In the genomic region with DNA sequence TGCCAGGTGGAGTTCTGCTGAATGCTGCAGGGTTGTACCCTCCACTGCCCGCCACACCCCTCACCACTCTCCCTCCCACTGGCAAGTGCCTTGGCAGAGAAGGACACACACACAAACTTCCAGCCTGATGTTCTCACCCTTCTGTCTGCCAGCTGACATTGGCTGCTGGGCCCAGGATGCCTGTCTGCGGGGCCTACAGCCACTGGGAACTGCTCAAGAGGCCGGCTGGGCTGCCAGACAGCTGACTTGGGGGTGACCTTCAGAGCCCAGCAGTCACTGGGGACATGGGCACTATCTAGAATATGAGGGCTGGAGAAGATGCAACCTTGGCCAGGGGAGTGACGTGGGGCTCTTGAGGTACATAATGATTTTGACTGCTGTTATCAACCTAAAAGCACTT, we compare ENCODE assay signal across 15 cellular contexts.
"Had no signal": no experiment of that assay in that cellular context is flagged by ENCODE, and none has a peak within 500 bp of the region (broad histone marks: within the 10 kb centered on the region; RNA-seq: fewer than 3 reads in every experiment).

No MANE protein-coding gene starts in this region.

- H3K27me3 ChIP-seq: pancreas, upper lobe of right lung had no signal

- H3K27ac Mint-ChIP-seq: activated CD4-positive, alpha-beta T cell treated with anti-CD3 and anti-CD28 coated beads for 36 hours; activated naive CD8-positive, alpha-beta T cell treated with anti-CD3 and anti-CD28 coated beads, Interleukin-2, amount 50 U/mL, for 24 hours; activated T-helper 1 cell treated with anti-CD3 and anti-CD28 coated beads, Interleukin-12 subunit alpha, Interleukin-12 subunit beta, Interleukin-2, Interleukin-4 antibody, amounts not matched to agents 30 ng/mL and 10 ng/mL and 1 ng/mL, durations not matched to agents 14 hours and 24 hours and 36 hours; effector memory CD8-positive, alpha-beta T cell had no signal

- ATAC-seq: activated CD4-positive, alpha-beta T cell treated with anti-CD3 and anti-CD28 coated beads for 36 hours; activated CD8-positive, alpha-beta T cell treated with anti-CD3 and anti-CD28 coated beads, Interleukin-2, amount 10 ng/mL, durations not matched to agents 7 days and 5 days; activated naive CD8-positive, alpha-beta T cell treated with anti-CD3 and anti-CD28 coated beads, Interleukin-2, amount 50 U/mL, for 24 hours; effector memory CD8-positive, alpha-beta T cell; pancreas; upper lobe of right lung had no signal

- DNase-seq: activated CD4-positive, alpha-beta T cell treated with anti-CD3 and anti-CD28 coated beads for 36 hours; activated CD8-positive, alpha-beta T cell treated with anti-CD3 and anti-CD28 coated beads, Interleukin-2, amount 10 ng/mL, durations not matched to agents 7 days and 5 days; activated naive CD4-positive, alpha-beta T cell treated with Interleukin-2 at 50 U/mL for 16 hours; activated naive CD8-positive, alpha-beta T cell treated with anti-CD3 and anti-CD28 coated beads, Interleukin-2, amount 50 U/mL, for 24 hours; effector memory CD8-positive, alpha-beta T cell; erythroblast; small intestine; T-helper 1 cell; upper lobe of right lung had no signal

- H3K9me3 ChIP-seq: pancreas, upper lobe of right lung had no signal

- H3K27ac ChIP-seq: pancreas, SK-N-MC, upper lobe of right lung, VCaP had no signal

- H3K4me3 Mint-ChIP-seq: activated CD4-positive, alpha-beta T cell treated with anti-CD3 and anti-CD28 coated beads for 36 hours; activated CD8-positive, alpha-beta T cell treated with anti-CD3 and anti-CD28 coated beads, Interleukin-2, amount 10 ng/mL, durations not matched to agents 7 days and 5 days; activated naive CD8-positive, alpha-beta T cell treated with anti-CD3 and anti-CD28 coated beads, Interleukin-2, amount 50 U/mL, for 24 hours; activated T-helper 1 cell treated with anti-CD3 and anti-CD28 coated beads, Interleukin-12 subunit alpha, Interleukin-12 subunit beta, Interleukin-2, Interleukin-4 antibody, amounts not matched to agents 30 ng/mL and 10 ng/mL and 1 ng/mL, durations not matched to agents 14 hours and 24 hours and 36 hours; central memory CD8-positive, alpha-beta T cell; effector memory CD8-positive, alpha-beta T cell had no signal

- H3K9me3 Mint-ChIP-seq: activated naive CD8-positive, alpha-beta T cell treated with anti-CD3 and anti-CD28 coated beads, Interleukin-2, amount 50 U/mL, for 24 hours; activated T-helper 1 cell treated with anti-CD3 and anti-CD28 coated beads, Interleukin-12 subunit alpha, Interleukin-12 subunit beta, Interleukin-2, Interleukin-4 antibody, amounts not matched to agents 30 ng/mL and 10 ng/mL and 1 ng/mL, durations not matched to agents 14 hours and 24 hours and 36 hours; central memory CD8-positive, alpha-beta T cell; effector memory CD8-positive, alpha-beta T cell had no signal

- H3K36me3 ChIP-seq: pancreas, upper lobe of right lung had no signal

- H3K4me3 ChIP-seq: pancreas, SK-N-MC, upper lobe of right lung had no signal

- H3K4me1 ChIP-seq: pancreas had no signal

- H3K27me3 Mint-ChIP-seq: activated CD4-positive, alpha-beta T cell treated with anti-CD3 and anti-CD28 coated beads for 36 hours; central memory CD8-positive, alpha-beta T cell; effector memory CD8-positive, alpha-beta T cell had no signal

- FAIRE-seq: islet of Langerhans, pancreas, small intestine had no signal
